Comparison of ENCODE assay signal across 20 cellular contexts in genomic region chr1:84217239-84217638, GRCh38.
A peak's percentile ranks its signal among the peaks of the same experiment; 100 is the strongest.
DNase-seq lines count a peak whose midpoint lies in the region; ATAC-seq and TF ChIP-seq lines count a peak whose summit lies in the region.
"Had no signal": no experiment of that assay in that cellular context is flagged by ENCODE, and none has a peak within 500 bp of the region (broad histone marks: within the 10 kb centered on the region; RNA-seq: fewer than 3 reads in every experiment).

No MANE protein-coding gene starts in this region.

- peaks cover 37% of the 10 kb centered on the region for H3K4me1 Mint-ChIP-seq in activated naive CD4-positive, alpha-beta T cell treated with anti-CD3 and anti-CD28 coated beads, Interleukin-2, amount 50 U/mL, for 24 hours
- peaks cover 21% of the 10 kb centered on the region for H3K4me1 Mint-ChIP-seq in activated naive CD4-positive, alpha-beta T cell treated with anti-CD3 and anti-CD28 coated beads for 36 hours (ENCODE audit: low read depth)
- peaks cover 54% of the 10 kb centered on the region for H3K4me1 Mint-ChIP-seq in CD8-positive, alpha-beta T cell (ENCODE audit: low read depth)
- peaks cover 53 to 83% of the 10 kb centered on the region in 2 donors for H3K4me1 Mint-ChIP-seq in immature natural killer cell
- peaks cover 6 to 59% (median 45%) of the 10 kb centered on the region in 7 donors for H3K4me1 Mint-ChIP-seq in naive thymus-derived CD4-positive, alpha-beta T cell
- H3K4me1 Mint-ChIP-seq in activated CD8-positive, alpha-beta memory T cell treated with anti-CD3 and anti-CD28 coated beads, Interleukin-2, amount 10 ng/mL, durations not matched to agents 7 days and 5 days = peaks cover 2% of the 10 kb centered on the region
- H3K4me1 Mint-ChIP-seq: CD14-positive monocyte had no signal

- H3K4me3 ChIP-seq in CD8-positive, alpha-beta T cell (ENCODE audit: low read depth, low read length) = no peak overlapping the region
- H3K4me3 ChIP-seq in naive thymus-derived CD4-positive, alpha-beta T cell (ENCODE audit: low read length) = no peak overlapping the region
- H3K4me3 ChIP-seq: BLaER1 had no signal

- H3K27me3 Mint-ChIP-seq in activated naive CD4-positive, alpha-beta T cell treated with anti-CD3 and anti-CD28 coated beads, Interleukin-2, amount 50 U/mL, for 24 hours = no peaks in the 10 kb centered on the region
- H3K27me3 Mint-ChIP-seq in activated naive CD4-positive, alpha-beta T cell treated with anti-CD3 and anti-CD28 coated beads for 36 hours (ENCODE audit: low read depth) = no peaks in the 10 kb centered on the region
- H3K27me3 Mint-ChIP-seq in CD8-positive, alpha-beta T cell (ENCODE audit: low read depth) = no peaks in the 10 kb centered on the region
- peaks cover 0 to 6% (median 0%) of the 10 kb centered on the region in 3 donors for H3K27me3 Mint-ChIP-seq in immature natural killer cell (ENCODE audit: low read depth in 3 of 3)
- no peaks in the 10 kb centered on the region for H3K27me3 Mint-ChIP-seq in naive thymus-derived CD4-positive, alpha-beta T cell
- no peaks in the 10 kb centered on the region for H3K27me3 Mint-ChIP-seq in activated CD8-positive, alpha-beta memory T cell treated with anti-CD3 and anti-CD28 coated beads, Interleukin-2, amount 10 ng/mL, durations not matched to agents 7 days and 5 days
- H3K27me3 Mint-ChIP-seq: CD8-positive, alpha-beta memory T cell had no signal

- H3K36me3 ChIP-seq in CD8-positive, alpha-beta T cell (ENCODE audit: insufficient read depth, low read length) = peaks cover 12% of the 10 kb centered on the region
- H3K36me3 ChIP-seq in naive thymus-derived CD4-positive, alpha-beta T cell (ENCODE audit: control insufficient read depth in 2 of 3, insufficient read depth in 3 of 3, low read length in 3 of 3) = peaks cover 0 to 34% (median 0%) of the 10 kb centered on the region in 3 experiments
- H3K36me3 ChIP-seq: BLaER1 had no signal

- intact Hi-C loops in activated naive CD4-positive, alpha-beta T cell treated with anti-CD3 and anti-CD28 coated beads for 36 hours (cut with micrococcal nuclease) = no loop called here
- intact Hi-C loops in CD8-positive, alpha-beta T cell (cut with DNase I, micrococcal nuclease) = loop anchor here in 1 of 2 experiments (5.0 kb wide), 1 partner anchor 85 kb away; the partner anchor contains the start of gene SAMD13
- intact Hi-C loops in naive thymus-derived CD4-positive, alpha-beta T cell (cut with micrococcal nuclease) = no loop called here

- no peak overlapping the region for H3K4me3 Mint-ChIP-seq in activated naive CD4-positive, alpha-beta T cell treated with anti-CD3 and anti-CD28 coated beads, Interleukin-2, amount 50 U/mL, for 24 hours
- H3K4me3 Mint-ChIP-seq in activated naive CD4-positive, alpha-beta T cell treated with anti-CD3 and anti-CD28 coated beads for 36 hours = no peak overlapping the region
- H3K4me3 Mint-ChIP-seq in CD8-positive, alpha-beta T cell = no peak overlapping the region
- H3K4me3 Mint-ChIP-seq in immature natural killer cell = no peak overlapping the region
- H3K4me3 Mint-ChIP-seq in naive thymus-derived CD4-positive, alpha-beta T cell = no peak overlapping the region
- no peak overlapping the region for H3K4me3 Mint-ChIP-seq in activated CD8-positive, alpha-beta memory T cell treated with anti-CD3 and anti-CD28 coated beads, Interleukin-2, amount 10 ng/mL, durations not matched to agents 7 days and 5 days
- H3K4me3 Mint-ChIP-seq: CD14-positive monocyte; CD8-positive, alpha-beta memory T cell; HFFc6 had no signal

- H3K9me3 Mint-ChIP-seq in activated naive CD4-positive, alpha-beta T cell treated with anti-CD3 and anti-CD28 coated beads, Interleukin-2, amount 50 U/mL, for 24 hours = peaks cover 10% of the 10 kb centered on the region
- H3K9me3 Mint-ChIP-seq in activated naive CD4-positive, alpha-beta T cell treated with anti-CD3 and anti-CD28 coated beads for 36 hours = peaks cover 15% of the 10 kb centered on the region
- peaks cover 9% of the 10 kb centered on the region for H3K9me3 Mint-ChIP-seq in CD8-positive, alpha-beta T cell
- H3K9me3 Mint-ChIP-seq in immature natural killer cell = no peaks in the 10 kb centered on the region
- H3K9me3 Mint-ChIP-seq in naive thymus-derived CD4-positive, alpha-beta T cell = peaks cover 0 to 32% (median 17%) of the 10 kb centered on the region in 11 donors
- peaks cover 8% of the 10 kb centered on the region for H3K9me3 Mint-ChIP-seq in activated CD8-positive, alpha-beta memory T cell treated with anti-CD3 and anti-CD28 coated beads, Interleukin-2, amount 10 ng/mL, durations not matched to agents 7 days and 5 days (ENCODE audit: low read depth)

- peaks cover 52% of the 10 kb centered on the region for H3K36me3 Mint-ChIP-seq in activated naive CD4-positive, alpha-beta T cell treated with anti-CD3 and anti-CD28 coated beads, Interleukin-2, amount 50 U/mL, for 24 hours
- peaks cover 52% of the 10 kb centered on the region for H3K36me3 Mint-ChIP-seq in activated naive CD4-positive, alpha-beta T cell treated with anti-CD3 and anti-CD28 coated beads for 36 hours (ENCODE audit: low read depth)
- peaks cover 78% of the 10 kb centered on the region for H3K36me3 Mint-ChIP-seq in CD8-positive, alpha-beta T cell
- H3K36me3 Mint-ChIP-seq in immature natural killer cell = peaks cover 22 to 35% (median 33%) of the 10 kb centered on the region in 3 donors
- peaks cover 32 to 80% (median 73%) of the 10 kb centered on the region in 5 donors for H3K36me3 Mint-ChIP-seq in naive thymus-derived CD4-positive, alpha-beta T cell
- H3K36me3 Mint-ChIP-seq in activated CD8-positive, alpha-beta memory T cell treated with anti-CD3 and anti-CD28 coated beads, Interleukin-2, amount 10 ng/mL, durations not matched to agents 7 days and 5 days = peaks cover 63% of the 10 kb centered on the region

- CTCF ChIA-PET in activated naive CD4-positive, alpha-beta T cell treated with anti-CD3 and anti-CD28 coated beads for 36 hours (lab: Charles Lee) = interaction anchor here (1.1 kb wide), 1 partner anchor 71 kb away, joined by 4 read pairs; no protein-coding TSS in a partner anchor
- CTCF ChIA-PET in CD8-positive, alpha-beta T cell (lab: Charles Lee) = no interaction called here
- CTCF ChIA-PET in naive thymus-derived CD4-positive, alpha-beta T cell (lab: Charles Lee) = no interaction called here
- CTCF ChIA-PET in activated CD8-positive, alpha-beta memory T cell treated with anti-CD3 and anti-CD28 coated beads, Interleukin-2, amount 10 ng/mL, durations not matched to agents 7 days and 5 days (lab: Charles Lee) = no interaction called here

- peak overlapping the region; percentile 87 for H3K27ac Mint-ChIP-seq in activated naive CD4-positive, alpha-beta T cell treated with anti-CD3 and anti-CD28 coated beads, Interleukin-2, amount 50 U/mL, for 24 hours
- no peak overlapping the region for H3K27ac Mint-ChIP-seq in activated naive CD4-positive, alpha-beta T cell treated with anti-CD3 and anti-CD28 coated beads for 36 hours
- H3K27ac Mint-ChIP-seq in CD8-positive, alpha-beta T cell = peak overlapping the region; percentile 15
- H3K27ac Mint-ChIP-seq in immature natural killer cell = peak overlapping the region in 4 of 6 donors; percentile 8 to 45 (median 20)
- H3K27ac Mint-ChIP-seq in naive thymus-derived CD4-positive, alpha-beta T cell = peak overlapping the region in 6 of 9 donors; percentile 1 to 32 (median 18)
- no peak overlapping the region for H3K27ac Mint-ChIP-seq in activated CD8-positive, alpha-beta memory T cell treated with anti-CD3 and anti-CD28 coated beads, Interleukin-2, amount 10 ng/mL, durations not matched to agents 7 days and 5 days
- H3K27ac Mint-ChIP-seq: CD14-positive monocyte, HFFc6 had no signal

- POLR2A ChIA-PET in CD8-positive, alpha-beta T cell (lab: Charles Lee) = no interaction called here
- POLR2A ChIA-PET in naive thymus-derived CD4-positive, alpha-beta T cell (lab: Charles Lee) = no interaction called here

- no peak for ATAC-seq in CD8-positive, alpha-beta T cell
- ATAC-seq in naive thymus-derived CD4-positive, alpha-beta T cell = no peak
- ATAC-seq in activated CD8-positive, alpha-beta memory T cell treated with anti-CD3 and anti-CD28 coated beads, Interleukin-2, amount 10 ng/mL, durations not matched to agents 7 days and 5 days = no peak
- ATAC-seq: HCT116 had no signal

- TF ChIP-seq CTCF in CD8-positive, alpha-beta T cell (IDR thresholded peaks at IDR 0.05) = no peak

- no peaks in the 10 kb centered on the region for H3K9me3 ChIP-seq in CD8-positive, alpha-beta T cell (ENCODE audit: low read length)
- H3K9me3 ChIP-seq in naive thymus-derived CD4-positive, alpha-beta T cell (ENCODE audit: control insufficient read depth in 2 of 3, low read length in 3 of 3) = peaks cover 0 to 11% (median 0%) of the 10 kb centered on the region in 3 experiments

- DNase-seq in activated naive CD4-positive, alpha-beta T cell treated with anti-CD3 and anti-CD28 coated beads for 36 hours = no peak
- DNase-seq in CD8-positive, alpha-beta T cell = no peak
- DNase-seq in immature natural killer cell (no peak), NCI-H2029 treated with DMSO at 0.1 percent for 48 hours (lab: John Stamatoyannopoulos, UW) (no peak), GM19240 (ENCODE audit: insufficient read length, low spot score) (no peak)
- DNase-seq in naive thymus-derived CD4-positive, alpha-beta T cell = no peak
- no peak for DNase-seq in activated CD8-positive, alpha-beta memory T cell treated with anti-CD3 and anti-CD28 coated beads, Interleukin-2, amount 10 ng/mL, durations not matched to agents 7 days and 5 days
- DNase-seq: 8988T; CD8-positive, alpha-beta memory T cell; COR-L47; DMS153; DMS79; GDM1; GOT3; H7; HFFc6 had no signal

- H3K27me3 ChIP-seq in CD8-positive, alpha-beta T cell (ENCODE audit: insufficient read depth, low read length) = no peaks in the 10 kb centered on the region
- no peaks in the 10 kb centered on the region for H3K27me3 ChIP-seq in naive thymus-derived CD4-positive, alpha-beta T cell (ENCODE audit: control insufficient read depth in 2 of 2, insufficient read depth in 2 of 2, low read length in 2 of 2)
- H3K27me3 ChIP-seq: BLaER1 had no signal

- H3K4me1 ChIP-seq in CD8-positive, alpha-beta T cell (ENCODE audit: insufficient read depth, low read length) = peaks cover 12% of the 10 kb centered on the region
- no peaks in the 10 kb centered on the region for H3K4me1 ChIP-seq in naive thymus-derived CD4-positive, alpha-beta T cell (ENCODE audit: control insufficient read depth in 2 of 2, insufficient read depth in 2 of 2, low read length in 2 of 2)

- H3K27ac ChIP-seq in CD8-positive, alpha-beta T cell (ENCODE audit: low read depth, low read length) = no peak overlapping the region
- no peak overlapping the region for H3K27ac ChIP-seq in naive thymus-derived CD4-positive, alpha-beta T cell (ENCODE audit: low read depth, low read length)
- H3K27ac ChIP-seq: BLaER1 had no signal

Comparison
In these comparisons a context has a peak if more than half of its experiments do, and no peak if none do; other contexts are left out.
1. H3K27ac Mint-ChIP-seq: peak in activated naive CD4-positive, alpha-beta T cell treated with anti-CD3 and anti-CD28 coated beads, Interleukin-2, amount 50 U/mL, for 24 hours (single experiment), CD8-positive, alpha-beta T cell (single experiment), immature natural killer cell (4 of 6) and naive thymus-derived CD4-positive, alpha-beta T cell (6 of 9); none in activated naive CD4-positive, alpha-beta T cell treated with anti-CD3 and anti-CD28 coated beads for 36 hours (single experiment) and activated CD8-positive, alpha-beta memory T cell treated with anti-CD3 and anti-CD28 coated beads, Interleukin-2, amount 10 ng/mL, durations not matched to agents 7 days and 5 days (single experiment).